In genomic region chr2:183063083-183063482, GRCh38 we compare ENCODE assay signal across 11 cellular contexts. TPM values are rescaled to one million over a fixed set of nuclear protein-coding genes. Genes with fewer than 3 reads are reported as not detected.
A peak's percentile ranks its signal among the peaks of the same experiment; 100 is the strongest.
DNase-seq lines count a peak whose midpoint lies in the region; TF ChIP-seq lines count a peak whose summit lies in the region.
"Had no signal": no experiment of that assay in that cellular context is flagged by ENCODE, and none has a peak within 500 bp of the region (broad histone marks: within the 10 kb centered on the region; RNA-seq: fewer than 3 reads in every experiment).

No MANE protein-coding gene starts in this region.

- H3K4me1 Mint-ChIP-seq in HFFc6 (ENCODE audit: low read depth) (peaks cover 40% of the 10 kb centered on the region), osteocyte (ENCODE audit: unreplicated experiment) (peaks cover 13% of the 10 kb centered on the region)

- H3K36me3 Mint-ChIP-seq in HFFc6 (ENCODE audit: low read depth) = no peaks in the 10 kb centered on the region
- no peaks in the 10 kb centered on the region for H3K36me3 Mint-ChIP-seq in osteocyte (ENCODE audit: unreplicated experiment)

- TF ChIP-seq CTCF in HFFc6 (IDR thresholded peaks at IDR 0.05) (no peak), osteocyte (IDR thresholded peaks at IDR 0.05) (no peak)

- H3K9me3 Mint-ChIP-seq in HFFc6 (no peaks in the 10 kb centered on the region), osteocyte (ENCODE audit: unreplicated experiment) (no peaks in the 10 kb centered on the region)
- H3K9me3 Mint-ChIP-seq: H9 had no signal

- H3K27me3 Mint-ChIP-seq in HFFc6 (ENCODE audit: insufficient read depth) (peaks cover 1% of the 10 kb centered on the region; the same call in 1 of the 2 replicates), osteocyte (ENCODE audit: unreplicated experiment) (peaks cover 13% of the 10 kb centered on the region)

- H3K27ac Mint-ChIP-seq in HFFc6 (peak overlapping the region; percentile 82), osteocyte (ENCODE audit: unreplicated experiment) (no peak overlapping the region)

- H3K4me3 Mint-ChIP-seq in HFFc6 = 0 out of 2 replicates have a peak overlapping the region, but pooled peaks have one; percentile 25
- no peak overlapping the region for H3K4me3 Mint-ChIP-seq in osteocyte (ENCODE audit: unreplicated experiment)
- H3K4me3 Mint-ChIP-seq: H9 had no signal

- DNase-seq in GM03348 (ENCODE audit: low spot score) = peak; percentile 27
- peak; percentile 85 for DNase-seq in HFFc6
- DNase-seq in NCI-H2227 treated with DMSO at 0.1 percent for 48 hours (lab: John Stamatoyannopoulos, UW) = peak; percentile 49
- DNase-seq in foreskin melanocyte = peak; percentile 52
- DNase-seq in T-helper 1 cell = no peak
- DNase-seq in cerebellar nuclear complex (lab: John Stamatoyannopoulos, UW) = no peak
- no peak for DNase-seq in osteocyte (ENCODE audit: extremely low spot score, unreplicated experiment)
- DNase-seq in OCI-M2 (lab: John Stamatoyannopoulos, UW; ENCODE audit: unreplicated experiment) = no peak
- DNase-seq: DND-41, H9, NCI-H1105 treated with DMSO at 0.1 percent for 48 hours had no signal

RNA-seq across cellular contexts. Expression of gene DUSP19, which starts 15.5 kb away (rescaled TPM):
- 1 to 10 TPM; 2.5 to 2.8 (median 2.7) TPM for total RNA-seq in HFFc6 (2021; fragmentation: NEBNext Ultra II Directional; extraction: Animal tissue kit (Norgen Biotek cat#: 25700))
- 3.9 and 4.7 TPM in 2 replicates for total RNA-seq in osteocyte

RNA-seq across cellular contexts. Expression of gene NCKAP1, which starts 24.8 kb away (rescaled TPM):
- total RNA-seq in HFFc6 (2021; fragmentation: NEBNext Ultra II Directional; extraction: Animal tissue kit (Norgen Biotek cat#: 25700)) = 100 to 1,000 TPM; 115 to 160 (median 146) TPM
- 157 and 165 TPM in 2 replicates for total RNA-seq in osteocyte

Comparison
In these comparisons a context has a peak if more than half of its experiments do, and no peak if none do; other contexts are left out.
1. DNase-seq: peak in GM03348 (single experiment), HFFc6 (single experiment), NCI-H2227 treated with DMSO at 0.1 percent for 48 hours (single experiment) and foreskin melanocyte (single experiment); none in T-helper 1 cell (0 of 5), cerebellar nuclear complex (0 of 2), osteocyte (single experiment) and OCI-M2 (single experiment).